In genomic region chr5:74580729-74581110, GRCh38 we compare ENCODE assay signal across 27 cellular contexts.
"Had no signal": no experiment of that assay in that cellular context is flagged by ENCODE, and none has a peak within 500 bp of the region (broad histone marks: within the 10 kb centered on the region; RNA-seq: fewer than 3 reads in every experiment).

No MANE protein-coding gene starts in this region.

- H3K9me3 Mint-ChIP-seq: activated CD4-positive, alpha-beta memory T cell treated with anti-CD3 and anti-CD28 coated beads for 36 hours; activated naive CD4-positive, alpha-beta T cell treated with anti-CD3 and anti-CD28 coated beads, Interleukin-2, amount 10 ng/mL, durations not matched to agents 7 days and 5 days; dendritic cell treated with granulocyte-macrophage colony-stimulating factor and Interleukin-4, amounts not matched to agents 40 ng/mL and 50 ng/mL, for 4 days; mesothelial cell of epicardium; naive thymus-derived CD8-positive, alpha-beta T cell; neural progenitor cell; stimulated activated naive B cell treated with anti-CD40 and anti-IgM and Interleukin-4, amounts not matched to agents 10 μg/mL and 1 μg/mL and 100 μg/mL, for 72 hours; T-helper 1 cell treated with Interleukin-12 subunit alpha and Interleukin-12 subunit beta and Interleukin-4 antibody, amounts not matched to agents 30 μg/mL and 1 μg/mL, for 36 hours had no signal

- ATAC-seq: foreskin keratinocyte; heart left ventricle; naive thymus-derived CD8-positive, alpha-beta T cell; stimulated activated naive B cell treated with anti-CD40 and anti-IgM and Interleukin-4, amounts not matched to agents 10 μg/mL and 1 μg/mL and 100 μg/mL, for 72 hours had no signal

- H3K27ac ChIP-seq: esophagus muscularis mucosa, foreskin keratinocyte, heart left ventricle, neural progenitor cell, sigmoid colon, thyroid gland had no signal

- H3K4me3 ChIP-seq: esophagus muscularis mucosa, heart left ventricle, neural progenitor cell, sigmoid colon, smooth muscle cell, stomach, thyroid gland had no signal

- H3K9me3 ChIP-seq: esophagus muscularis mucosa, heart left ventricle, stomach, thyroid gland had no signal

- H2AFZ ChIP-seq: neural progenitor cell had no signal

- H3K27me3 Mint-ChIP-seq: dendritic cell treated with granulocyte-macrophage colony-stimulating factor and Interleukin-4, amounts not matched to agents 40 ng/mL and 50 ng/mL, for 4 days had no signal

- DNase-seq: activated CD4-positive, alpha-beta memory T cell treated with anti-CD3 and anti-CD28 coated beads for 36 hours; activated CD4-positive, alpha-beta T cell treated with anti-CD3 and anti-CD28 coated beads, Interleukin-2, amount 10 ng/mL, durations not matched to agents 24 days and 14 days; activated CD4-positive, CD25-positive, alpha-beta regulatory T cell treated with anti-CD3 and anti-CD28 coated beads, Interleukin-2, amount 50 U/mL, for 72 hours; activated CD8-positive, alpha-beta memory T cell treated with anti-CD3 and anti-CD28 coated beads, Interleukin-2, amount 50 U/mL, for 4 hours; activated gamma-delta T cell; activated naive CD4-positive, alpha-beta T cell treated with anti-CD3 and anti-CD28 coated beads, Interleukin-2, amount 10 ng/mL, durations not matched to agents 7 days and 5 days; activated T-cell treated with anti-CD3 and anti-CD28 coated beads, Interleukin-2, amount 50 U/mL, for 1 hour; amygdala; central memory CD4-positive, alpha-beta T cell; foreskin keratinocyte; heart left ventricle; naive thymus-derived CD8-positive, alpha-beta T cell; occipital lobe; retina; sigmoid colon; stimulated activated CD4-positive, alpha-beta T cell treated with anti-CD3 and anti-CD28 coated beads, Interleukin-1b, Interleukin-23, amount 100 ng/mL, for 48 hours; stimulated activated naive B cell treated with anti-CD40 and anti-IgM and Interleukin-4, amounts not matched to agents 10 μg/mL and 1 μg/mL and 100 μg/mL, for 72 hours; T-helper 9 cell; thyroid gland had no signal

- H3K4me1 ChIP-seq: thyroid gland had no signal

- FAIRE-seq: TTC549 had no signal

- H3K27me3 ChIP-seq: esophagus muscularis mucosa, foreskin keratinocyte, heart left ventricle, neural progenitor cell, sigmoid colon, stomach, thyroid gland had no signal

- H3K27ac Mint-ChIP-seq: activated CD4-positive, alpha-beta memory T cell treated with anti-CD3 and anti-CD28 coated beads for 36 hours; activated CD4-positive, alpha-beta T cell treated with anti-CD3 and anti-CD28 coated beads, Interleukin-2, amount 10 ng/mL, durations not matched to agents 24 days and 14 days; activated naive CD4-positive, alpha-beta T cell treated with anti-CD3 and anti-CD28 coated beads, Interleukin-2, amount 10 ng/mL, durations not matched to agents 7 days and 5 days; dendritic cell treated with granulocyte-macrophage colony-stimulating factor and Interleukin-4, amounts not matched to agents 40 ng/mL and 50 ng/mL, for 4 days; mesothelial cell of epicardium; neural progenitor cell; stimulated activated naive B cell treated with anti-CD40 and anti-IgM and Interleukin-4, amounts not matched to agents 10 μg/mL and 1 μg/mL and 100 μg/mL, for 72 hours; T-helper 1 cell treated with Interleukin-12 subunit alpha and Interleukin-12 subunit beta and Interleukin-4 antibody, amounts not matched to agents 30 μg/mL and 1 μg/mL, for 36 hours had no signal

- H3K4me3 Mint-ChIP-seq: activated CD4-positive, alpha-beta memory T cell treated with anti-CD3 and anti-CD28 coated beads for 36 hours; activated CD4-positive, alpha-beta T cell treated with anti-CD3 and anti-CD28 coated beads, Interleukin-2, amount 10 ng/mL, durations not matched to agents 24 days and 14 days; activated naive CD4-positive, alpha-beta T cell treated with anti-CD3 and anti-CD28 coated beads, Interleukin-2, amount 10 ng/mL, durations not matched to agents 7 days and 5 days; dendritic cell treated with granulocyte-macrophage colony-stimulating factor and Interleukin-4, amounts not matched to agents 40 ng/mL and 50 ng/mL, for 4 days; mesothelial cell of epicardium; naive thymus-derived CD8-positive, alpha-beta T cell; neural progenitor cell; stimulated activated naive B cell treated with anti-CD40 and anti-IgM and Interleukin-4, amounts not matched to agents 10 μg/mL and 1 μg/mL and 100 μg/mL, for 72 hours; T-helper 1 cell treated with Interleukin-12 subunit alpha and Interleukin-12 subunit beta and Interleukin-4 antibody, amounts not matched to agents 30 μg/mL and 1 μg/mL, for 36 hours had no signal

- H3K36me3 Mint-ChIP-seq: activated CD4-positive, alpha-beta memory T cell treated with anti-CD3 and anti-CD28 coated beads for 36 hours; mesothelial cell of epicardium; naive thymus-derived CD8-positive, alpha-beta T cell; neural progenitor cell; stimulated activated naive B cell treated with anti-CD40 and anti-IgM and Interleukin-4, amounts not matched to agents 10 μg/mL and 1 μg/mL and 100 μg/mL, for 72 hours had no signal

- H3K36me3 ChIP-seq: esophagus muscularis mucosa, heart left ventricle, neural progenitor cell, sigmoid colon, stomach, thyroid gland had no signal

- H3K4me2 ChIP-seq: neural progenitor cell, smooth muscle cell had no signal
